In the genomic region with DNA sequence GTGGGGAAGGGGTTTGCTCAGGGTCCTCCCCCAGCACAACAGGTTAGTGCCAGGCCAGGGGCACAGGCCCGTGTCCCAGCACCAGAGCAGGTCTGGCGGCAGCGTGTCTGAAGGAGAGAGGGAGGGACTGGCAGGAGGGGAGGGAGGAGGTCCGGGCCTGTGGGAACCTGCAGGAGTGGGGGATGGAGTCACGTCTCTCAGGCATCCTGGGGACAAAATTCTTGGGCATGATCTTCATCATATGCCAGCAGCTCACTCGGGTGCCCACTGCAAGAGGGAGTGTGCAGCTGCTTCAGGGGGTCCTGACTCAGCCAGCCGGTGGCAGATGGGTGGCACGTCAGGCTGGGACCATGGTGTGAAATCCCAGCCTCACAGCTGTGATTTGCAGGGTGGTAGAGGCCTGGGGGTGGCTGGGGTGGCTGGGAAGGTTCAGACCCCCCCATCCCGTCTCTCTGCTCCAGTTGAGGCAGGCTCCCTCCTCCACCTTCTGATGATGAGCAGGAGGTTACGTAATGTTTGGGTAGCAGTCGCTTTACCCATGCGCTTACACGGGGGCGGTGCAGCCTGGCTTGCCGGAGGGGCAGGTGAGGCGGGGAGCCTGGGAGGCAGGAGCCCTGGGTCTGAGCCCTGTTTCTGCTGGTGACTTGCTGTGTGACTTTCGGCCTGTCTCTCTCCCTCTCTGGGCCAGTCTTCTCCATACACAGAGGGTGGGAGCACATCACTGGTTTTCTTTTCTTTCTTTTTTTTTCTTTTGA, we compare ENCODE assay signal across 1 cellular context.
TF ChIP-seq lines count a peak whose summit lies in the region.

No MANE protein-coding gene starts in this region.

TF ChIP-seq in K562, 482 proteins besides CTCF, POLR2A, EP300 and RAD21 (continued from another document):
- no peak for TF ChIP-seq CHD7 (IDR thresholded peaks at IDR 0.05; ENCODE audit: low read depth, low read length)
- no peak for TF ChIP-seq CBX3 (IDR thresholded peaks at IDR 0.05; ENCODE audit: borderline replicate concordance in 1 of 2, low read length in 2 of 2)
- TF ChIP-seq ELF1 (tag; IDR thresholded peaks at IDR 0.05), result no peak
